14 cellular contexts compared by ENCODE assay signal in genomic region chr18:9952633-9953416, GRCh38. TPM values are rescaled to one million over a fixed set of nuclear protein-coding genes. Genes with fewer than 3 reads are reported as not detected.
DNase-seq lines count a peak whose midpoint lies in the region; ATAC-seq, FAIRE-seq and TF ChIP-seq lines count a peak whose summit lies in the region.
"Had no signal": no experiment of that assay in that cellular context is flagged by ENCODE, and none has a peak within 500 bp of the region (broad histone marks: within the 10 kb centered on the region; RNA-seq: fewer than 3 reads in every experiment).

No MANE protein-coding gene starts in this region.

- no peak for TF ChIP-seq CTCF in NB4 (IDR thresholded peaks at IDR 0.05; ENCODE audit: low read depth, low read length)
- TF ChIP-seq CTCF in bronchial epithelial cell (IDR thresholded peaks at IDR 0.05; ENCODE audit: insufficient read depth, low read length, severe bottlenecking): no peak
- TF ChIP-seq CTCF in neutrophil (IDR thresholded peaks at IDR 0.05): no peak
- TF ChIP-seq CTCF in thyroid gland (IDR thresholded peaks at IDR 0.05): no peak
- no peak for TF ChIP-seq CTCF in CD8-positive, alpha-beta T cell (IDR thresholded peaks at IDR 0.05)

- no peaks in the 10 kb centered on the region for H3K9me3 Mint-ChIP-seq in CD8-positive, alpha-beta T cell

- no peak overlapping the region for H3K27ac Mint-ChIP-seq in CD8-positive, alpha-beta T cell

- H3K27ac ChIP-seq in neutrophil (peak overlapping the region; percentile 56), thyroid gland (no peak overlapping the region)
- no peak overlapping the region for H3K27ac ChIP-seq in CD8-positive, alpha-beta T cell (ENCODE audit: low read depth, low read length)
- H3K27ac ChIP-seq: ascending aorta had no signal

- H3K4me3 ChIP-seq in NB4 (ENCODE audit: low read depth, low read length): no peak overlapping the region
- H3K4me3 ChIP-seq in bronchial epithelial cell (ENCODE audit: low read depth, low read length): no peak overlapping the region
- no peak overlapping the region for H3K4me3 ChIP-seq in neutrophil (ENCODE audit: low read depth in 1 of 2, low read length in 1 of 2)
- H3K4me3 ChIP-seq in thyroid gland (replicated peaks in 1 of 3): no peak overlapping the region
- H3K4me3 ChIP-seq in CD8-positive, alpha-beta T cell (ENCODE audit: low read depth, low read length): no peak overlapping the region
- H3K4me3 ChIP-seq: ascending aorta had no signal

- DNase-seq in GM04504 (ENCODE audit: low read depth) (peak; percentile 10), NB4 (ENCODE audit: low read depth) (peak; percentile 44), bronchial epithelial cell (ENCODE audit: low read depth) (peak; percentile 91), hippocampal formation (lab: John Stamatoyannopoulos, UW) (no peak), thyroid gland (no peak)
- DNase-seq in CD8-positive, alpha-beta T cell: no peak
- DNase-seq: Caco-2, NCI-H2081, right cardiac atrium, T-helper 9 cell had no signal

- peaks cover 75% of the 10 kb centered on the region for H3K36me3 Mint-ChIP-seq in CD8-positive, alpha-beta T cell

- H3K36me3 ChIP-seq in bronchial epithelial cell (ENCODE audit: control insufficient read depth, insufficient read depth, low read length): peaks cover 12% of the 10 kb centered on the region
- H3K36me3 ChIP-seq in neutrophil: peaks cover 82% of the 10 kb centered on the region
- H3K36me3 ChIP-seq in thyroid gland: peaks cover 21% of the 10 kb centered on the region in 2 donors
- peaks cover 16% of the 10 kb centered on the region for H3K36me3 ChIP-seq in CD8-positive, alpha-beta T cell (ENCODE audit: insufficient read depth, low read length)

- H3K4me1 ChIP-seq in neutrophil (ENCODE audit: control insufficient read depth in 1 of 2, insufficient read depth in 1 of 2, low read depth in 1 of 2, low read length in 1 of 2) (peaks cover 8 to 12% of the 10 kb centered on the region in 2 experiments), thyroid gland (no peaks in the 10 kb centered on the region)
- no peaks in the 10 kb centered on the region for H3K4me1 ChIP-seq in CD8-positive, alpha-beta T cell (ENCODE audit: insufficient read depth, low read length)
- H3K4me1 ChIP-seq: ascending aorta, Caco-2 had no signal

- intact Hi-C loops in thyroid gland (cut with DNase I): no loop called here
- intact Hi-C loops in CD8-positive, alpha-beta T cell (cut with DNase I, micrococcal nuclease): loop anchor here in 1 of 2 experiments (5.0 kb wide), 1 partner anchor 36 kb away; no protein-coding TSS in a partner anchor

- H3K4me1 Mint-ChIP-seq in CD8-positive, alpha-beta T cell (ENCODE audit: low read depth): peaks cover 7% of the 10 kb centered on the region

- no peak for ATAC-seq in CD8-positive, alpha-beta T cell
- no peak for ATAC-seq in GM19395 (IDR thresholded peaks at IDR 0.05; ENCODE audit: unreplicated experiment)
- ATAC-seq: HCT116 had no signal

- no peaks in the 10 kb centered on the region for H3K9me3 ChIP-seq in neutrophil
- no peaks in the 10 kb centered on the region for H3K9me3 ChIP-seq in thyroid gland
- no peaks in the 10 kb centered on the region for H3K9me3 ChIP-seq in CD8-positive, alpha-beta T cell (ENCODE audit: low read length)
- H3K9me3 ChIP-seq: ascending aorta, Caco-2 had no signal

- TF ChIP-seq POLR2A in NB4 (IDR thresholded peaks at IDR 0.05; ENCODE audit: extremely low read depth, insufficient read length): no peak
- no peak for TF ChIP-seq POLR2A in thyroid gland (IDR thresholded peaks at IDR 0.05)

- POLR2A ChIA-PET in CD8-positive, alpha-beta T cell (lab: Charles Lee): no interaction called here

- H3K27me3 Mint-ChIP-seq in CD8-positive, alpha-beta T cell (ENCODE audit: low read depth): no peaks in the 10 kb centered on the region

- H3K4me3 Mint-ChIP-seq in CD8-positive, alpha-beta T cell: no peak overlapping the region

- CTCF ChIA-PET in CD8-positive, alpha-beta T cell (lab: Charles Lee): interaction anchor here (1.5 kb wide), 1 partner anchor 12 kb away, joined by 3 read pairs; no protein-coding TSS in a partner anchor

- H3K27me3 ChIP-seq in bronchial epithelial cell (ENCODE audit: control insufficient read depth, insufficient read depth, low read length) (no peaks in the 10 kb centered on the region), neutrophil (no peaks in the 10 kb centered on the region), thyroid gland (no peaks in the 10 kb centered on the region)
- no peaks in the 10 kb centered on the region for H3K27me3 ChIP-seq in CD8-positive, alpha-beta T cell (ENCODE audit: insufficient read depth, low read length)
- H3K27me3 ChIP-seq: ascending aorta had no signal

- FAIRE-seq in bronchial epithelial cell (lab: Jason Lieb, UNC): no peak

- 85 to 86% methylated on average over 1 of the region's 1 CpG for WGBS in thyroid gland, 2 donors

RNA-seq across cellular contexts. Expression of gene VAPA, which starts 39.0 kb away (rescaled TPM):
- total RNA-seq in bronchial epithelial cell: 270 and 356 TPM in 2 replicates
- 100 to 1,000 TPM; 232 to 261 (median 244) TPM for total RNA-seq in thyroid gland
- 100 to 1,000 TPM; 169 to 177 TPM for total RNA-seq in CD8-positive, alpha-beta T cell

Comparison
In these comparisons a context has a peak if more than half of its experiments do, and no peak if none do; other contexts are left out.
1. DNase-seq: peak in GM04504 (single experiment), NB4 (single experiment) and bronchial epithelial cell (single experiment); none in hippocampal formation (0 of 2), thyroid gland (0 of 2) and CD8-positive, alpha-beta T cell (0 of 7).